1 cellular context compared by ENCODE assay signal in genomic region chr17:75976175-75976848, GRCh38.
TF ChIP-seq lines count a peak whose summit lies in the region.

No MANE protein-coding gene starts in this region.

TF ChIP-seq in SK-N-SH, 30 proteins besides CTCF, POLR2A, EP300 and RAD21 (continued from another document):
- no peak for TF ChIP-seq SIN3A (IDR thresholded peaks at IDR 0.05; ENCODE audit: borderline replicate concordance, low read depth, low read length)
- no peak for TF ChIP-seq PBX3 (IDR thresholded peaks at IDR 0.05)
- TF ChIP-seq ZBTB33 (IDR thresholded peaks at IDR 0.05; ENCODE audit: borderline replicate concordance, low read depth), result no peak
- no peak for TF ChIP-seq USF2 (IDR thresholded peaks at IDR 0.05; ENCODE audit: borderline replicate concordance, low read depth, low read length)
- TF ChIP-seq GABPA (IDR thresholded peaks at IDR 0.05; ENCODE audit: low read depth), result no peak
- no peak for TF ChIP-seq EZH2phosphoT487 (IDR thresholded peaks at IDR 0.05; ENCODE audit: borderline replicate concordance, low read depth)
- no peak for TF ChIP-seq CHD2 (IDR thresholded peaks at IDR 0.05; ENCODE audit: low read length, partially characterized antibody)
TF ChIP-seq in SK-N-SH: peak in this region for 0.
